In the genomic region with DNA sequence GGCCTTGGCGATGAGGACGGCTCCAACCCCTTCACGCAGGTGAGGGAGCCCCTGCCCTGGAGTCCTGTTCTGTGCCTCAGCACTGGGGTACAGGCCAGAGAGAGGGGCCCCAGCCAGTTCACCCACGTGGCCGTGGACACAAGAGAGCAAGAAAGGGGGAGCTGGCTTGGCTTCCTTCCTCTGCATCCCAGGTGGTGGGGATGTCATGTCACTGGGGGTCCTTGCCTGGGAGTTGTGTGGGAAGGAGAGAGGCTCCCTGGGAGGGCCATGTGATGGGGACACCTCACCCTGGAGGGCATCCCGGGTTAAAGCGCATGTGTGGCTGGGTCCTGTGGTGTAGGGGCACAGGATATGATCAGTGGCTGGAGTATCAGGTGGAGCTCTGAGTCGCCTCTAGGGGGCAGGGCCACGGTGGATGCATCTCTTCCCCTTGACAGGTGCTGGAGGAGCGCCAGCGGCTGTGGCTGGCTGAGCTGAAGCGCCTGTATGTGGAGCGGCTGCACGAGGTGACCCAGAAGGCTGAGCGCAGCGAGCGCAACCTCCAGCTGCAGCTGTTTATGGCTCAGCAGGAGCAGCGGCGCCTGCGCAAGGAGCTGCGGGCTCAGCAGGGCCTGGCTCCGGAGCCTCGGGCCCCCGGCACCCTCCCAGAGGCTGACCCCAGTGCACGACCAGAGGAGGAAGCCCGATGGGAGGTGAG, we compare ENCODE assay signal across 8 cellular contexts. TPM values are rescaled to one million over a fixed set of nuclear protein-coding genes. Genes with fewer than 3 reads are reported as not detected.
A peak's percentile ranks its signal among the peaks of the same experiment; 100 is the strongest.
DNase-seq lines count a peak whose midpoint lies in the region; ATAC-seq and TF ChIP-seq lines count a peak whose summit lies in the region.

No MANE protein-coding gene starts in this region.

- ATAC-seq in heart left ventricle: peak; percentile 63 to 85 (median 80)

- no peaks in the 10 kb centered on the region for H3K36me3 ChIP-seq in MG63
- H3K36me3 ChIP-seq in heart left ventricle: no peaks in the 10 kb centered on the region

- TF ChIP-seq POLR2A in heart left ventricle (IDR thresholded peaks at IDR 0.05): no peak

- H3K4me3 ChIP-seq in GM12865 (ENCODE audit: low read depth, low read length): no peak overlapping the region
- H3K4me3 ChIP-seq in MG63: no peak overlapping the region
- peak overlapping the region in 10 of 12 donors; percentile 11 to 42 (median 31) for H3K4me3 ChIP-seq in heart left ventricle
- peak overlapping the region; percentile 37 for H3K4me3 ChIP-seq in skeletal muscle cell (ENCODE audit: low read depth, low read length)

- H3K9me3 ChIP-seq in MG63 (no peaks in the 10 kb centered on the region), heart left ventricle (no peaks in the 10 kb centered on the region)

- intact Hi-C loops in heart left ventricle (cut with DNase I): no loop called here

- H3K27me3 ChIP-seq in MG63: no peaks in the 10 kb centered on the region
- peaks cover 0 to 18% (median 5%) of the 10 kb centered on the region in 9 donors for H3K27me3 ChIP-seq in heart left ventricle

- WGBS in heart left ventricle, 4 donors: 31 to 59% (median 50%) methylated on average over 10 to 26 of the region's 26 CpGs

- TF ChIP-seq CTCF in GM12865 (IDR thresholded peaks at IDR 0.05; ENCODE audit: insufficient read depth, low read depth, low read length, missing control alignments) (peak; percentile 77), heart left ventricle (IDR thresholded peaks at IDR 0.05) (peak; percentile 38 to 63 (median 46))

- peaks cover 0 to 59% (median 24%) of the 10 kb centered on the region in 12 donors for H3K4me1 ChIP-seq in heart left ventricle

- peak overlapping the region in 6 of 12 donors; percentile 18 to 48 (median 36) for H3K27ac ChIP-seq in heart left ventricle

- DNase-seq in GM12865 (ENCODE audit: low read depth) (peak; percentile 96), HCEC 1CT (peak; percentile 53), MG63 (peak; percentile 40), SIG-M5 treated with dmso at 0.1 percent for 504 hours (lab: John Stamatoyannopoulos, UW; ENCODE audit: unreplicated experiment) (peak; percentile 85), activated gamma-delta T cell (lab: John Stamatoyannopoulos, UW) (peak; percentile 39), heart left ventricle (peak; percentile 81 to 94 (median 91)), skeletal muscle cell (ENCODE audit: low read depth) (peak; percentile 51), dedifferentiated amniotic fluid mesenchymal stem cell (ENCODE audit: extremely low spot score) (no peak)

RNA-seq across cellular contexts. Expression of a gene that starts 7.5 kb away (rescaled TPM):
- total RNA-seq in MG63 (2014; rRNA removed; shearing (Covaris generic); ENCODE audit: low replicate concordance): 1.0 and 2.3 TPM in 2 replicates
- 1 to 10 TPM; 1.9 to 6.6 (median 2.1) TPM for total RNA-seq in heart left ventricle
- 1 to 10 TPM; 2.9 to 4.6 TPM for polyA plus RNA-seq in heart left ventricle

RNA-seq across cellular contexts. Expression of a gene that starts 10.0 kb away (rescaled TPM):
- total RNA-seq in MG63 (2014; rRNA removed; shearing (Covaris generic); ENCODE audit: low replicate concordance): 39.8 and 54.2 TPM in 2 replicates
- 10 to 100 TPM; 26.4 to 42.2 (median 32.7) TPM for total RNA-seq in heart left ventricle
- polyA plus RNA-seq in heart left ventricle: 10 to 100 TPM; 29.9 to 40.4 TPM

RNA-seq across cellular contexts. Expression of a gene that starts 32.9 kb away (rescaled TPM):
- total RNA-seq in MG63 (2014; rRNA removed; shearing (Covaris generic); ENCODE audit: low replicate concordance): 441 and 476 TPM in 2 replicates
- 100 to 1,000 TPM in 3 of 9 donors, 10 to 100 TPM in 6; 60.9 to 196 (median 75.2) TPM for total RNA-seq in heart left ventricle
- 100 to 1,000 TPM in 1 of 2 donors, 10 to 100 TPM in 1; 92.0 to 320 TPM for polyA plus RNA-seq in heart left ventricle

Comparison
In these comparisons a context has a peak if more than half of its experiments do, and no peak if none do; other contexts are left out.
1. H3K4me3 ChIP-seq: peak in heart left ventricle (10 of 12) and skeletal muscle cell (single experiment); none in GM12865 (single experiment) and MG63 (single experiment).